27 cellular contexts compared by ENCODE assay signal in the genomic region with DNA sequence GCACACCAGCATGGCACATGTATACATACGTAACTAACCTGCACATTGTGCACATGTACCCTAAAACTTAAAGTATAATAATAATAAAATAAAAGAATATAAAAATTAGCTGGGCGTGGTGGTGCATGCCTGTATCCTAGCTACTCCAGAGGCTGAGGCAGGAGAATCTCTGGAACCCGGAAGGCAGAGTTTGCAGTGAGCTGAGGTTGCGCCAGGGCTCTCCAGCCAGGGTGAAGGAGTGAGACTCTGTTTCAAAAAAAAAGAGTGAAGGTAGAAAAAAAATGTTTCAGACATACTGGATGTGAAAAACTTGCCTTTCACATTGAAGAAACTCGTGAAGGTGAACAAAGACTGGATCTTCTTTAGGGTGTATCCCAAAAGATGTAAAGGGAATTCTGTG. TPM values are rescaled to one million over a fixed set of nuclear protein-coding genes. Genes with fewer than 3 reads are reported as not detected.
A peak's percentile ranks its signal among the peaks of the same experiment; 100 is the strongest.
DNase-seq lines count a peak whose midpoint lies in the region; ATAC-seq and TF ChIP-seq lines count a peak whose summit lies in the region.
"Had no signal": no experiment of that assay in that cellular context is flagged by ENCODE, and none has a peak within 500 bp of the region (broad histone marks: within the 10 kb centered on the region; RNA-seq: fewer than 3 reads in every experiment).

No MANE protein-coding gene starts in this region.

- no peaks in the 10 kb centered on the region for H3K9me3 ChIP-seq in CD8-positive, alpha-beta memory T cell (ENCODE audit: low read length)
- peaks cover 9% of the 10 kb centered on the region for H3K9me3 ChIP-seq in osteoblast (ENCODE audit: low read depth, low read length)
- H3K9me3 ChIP-seq: SJSA1 had no signal

- no peaks in the 10 kb centered on the region for H3K27me3 ChIP-seq in CD8-positive, alpha-beta memory T cell (ENCODE audit: insufficient read depth, low read length, poor library complexity, severe bottlenecking)
- H3K27me3 ChIP-seq in osteoblast (ENCODE audit: insufficient read depth, low read length), result no peaks in the 10 kb centered on the region
- H3K27me3 ChIP-seq: right atrium auricular region, SJSA1, spleen had no signal

- no peak overlapping the region for H3K4me2 ChIP-seq in osteoblast (ENCODE audit: insufficient read depth, low read length)

- no peaks in the 10 kb centered on the region for H3K27me3 Mint-ChIP-seq in activated T-cell treated with anti-CD3 and anti-CD28 coated beads, Interleukin-2, amount 50 U/mL, for 24 hours
- H3K27me3 Mint-ChIP-seq in CD8-positive, alpha-beta memory T cell, result no peaks in the 10 kb centered on the region
- H3K27me3 Mint-ChIP-seq in activated naive CD8-positive, alpha-beta T cell treated with anti-CD3 and anti-CD28 coated beads, Interleukin-2, amount 50 U/mL, for 24 hours, result no peaks in the 10 kb centered on the region
- H3K27me3 Mint-ChIP-seq: B cell had no signal

- H3K27ac ChIP-seq in CD8-positive, alpha-beta memory T cell (ENCODE audit: low read depth, low read length), result no peak overlapping the region
- no peak overlapping the region for H3K27ac ChIP-seq in osteoblast (ENCODE audit: low read depth, low read length)
- H3K27ac ChIP-seq: epithelial cell of prostate, GM23248, parathyroid adenoma, right atrium auricular region, SJSA1, spleen had no signal

- no peak overlapping the region for H3K4me3 ChIP-seq in CD8-positive, alpha-beta memory T cell (ENCODE audit: low read length)
- H3K4me3 ChIP-seq in osteoblast (ENCODE audit: insufficient read depth, low read length), result no peak overlapping the region
- H3K4me3 ChIP-seq: GM23248, right atrium auricular region, SJSA1, spleen had no signal

- POLR2A ChIA-PET in CD8-positive, alpha-beta memory T cell (lab: Charles Lee), result interaction anchor here (0.6 kb wide), 1 partner anchor 20 kb away, joined by 6 read pairs; no protein-coding TSS in a partner anchor

- peak; percentile 3 for DNase-seq in activated T-cell treated with anti-CD3 and anti-CD28 coated beads, Interleukin-2, amount 50 U/mL, for 24 hours
- no peak for DNase-seq in activated T-cell treated with anti-CD3 and anti-CD28 coated beads, Interleukin-2, amount 50 U/mL, for 1 hour
- DNase-seq in CD8-positive, alpha-beta memory T cell, result no peak
- no peak for DNase-seq in activated naive CD8-positive, alpha-beta T cell treated with anti-CD3 and anti-CD28 coated beads, Interleukin-2, amount 50 U/mL, for 24 hours
- DNase-seq in osteoblast (ENCODE audit: insufficient read length, low spot score, missing footprints), result peak; percentile 3
- no peak for DNase-seq in HK-2 (ENCODE audit: unreplicated experiment)
- no peak for DNase-seq in mucosa of gallbladder (ENCODE audit: low spot score)
- DNase-seq: activated gamma-delta T cell treated with Interleukin-2 at 50 U/mL for 16 hours; amygdala; effector CD4-positive, alpha-beta T cell; GM23248; midbrain; NCI-H1105 treated with DMSO at 0.1 percent for 48 hours; NCI-H2029; NCI-H226; NCI-H748 treated with DMSO at 0.1 percent for 48 hours; spleen; substantia nigra had no signal

- no peak for TF ChIP-seq CTCF in osteoblast (IDR thresholded peaks at IDR 0.05; ENCODE audit: extremely low read depth, low read depth, low read length)

- H3K27ac Mint-ChIP-seq in activated T-cell treated with anti-CD3 and anti-CD28 coated beads, Interleukin-2, amount 50 U/mL, for 24 hours, result peak overlapping the region; percentile 68
- H3K27ac Mint-ChIP-seq in CD8-positive, alpha-beta memory T cell, result peak overlapping the region in 5 of 8 donors; percentile 23 to 81 (median 54)
- H3K27ac Mint-ChIP-seq in activated naive CD8-positive, alpha-beta T cell treated with anti-CD3 and anti-CD28 coated beads, Interleukin-2, amount 50 U/mL, for 24 hours, result peak overlapping the region; percentile 50
- H3K27ac Mint-ChIP-seq: B cell had no signal

- H3K4me1 ChIP-seq in CD8-positive, alpha-beta memory T cell (ENCODE audit: insufficient read depth, low read length), result peaks cover 53% of the 10 kb centered on the region
- H3K4me1 ChIP-seq in osteoblast (ENCODE audit: insufficient read depth, low read length), result peaks cover 10% of the 10 kb centered on the region

- no peak overlapping the region for H2AFZ ChIP-seq in osteoblast (ENCODE audit: low read length)
- H2AFZ ChIP-seq: GM23248, parathyroid adenoma had no signal

- H3K36me3 ChIP-seq in CD8-positive, alpha-beta memory T cell (ENCODE audit: insufficient read depth, low read length), result no peaks in the 10 kb centered on the region
- no peaks in the 10 kb centered on the region for H3K36me3 ChIP-seq in osteoblast (ENCODE audit: insufficient read depth, low read length)

- peaks cover 13% of the 10 kb centered on the region for H4K20me1 ChIP-seq in osteoblast (ENCODE audit: insufficient read depth, low read length)

- no peak for ATAC-seq in activated naive CD8-positive, alpha-beta T cell treated with anti-CD3 and anti-CD28 coated beads, Interleukin-2, amount 50 U/mL, for 24 hours
- ATAC-seq in activated CD4-positive, CD25-positive, alpha-beta regulatory T cell treated with anti-CD3 and anti-CD28 coated beads, Interleukin-2, amount 50 U/mL, for 24 hours, result no peak

- peaks cover 75% of the 10 kb centered on the region for H3K4me1 Mint-ChIP-seq in activated T-cell treated with anti-CD3 and anti-CD28 coated beads, Interleukin-2, amount 50 U/mL, for 24 hours (ENCODE audit: low read depth)
- H3K4me1 Mint-ChIP-seq in CD8-positive, alpha-beta memory T cell, result peaks cover 67 to 83% (median 83%) of the 10 kb centered on the region in 3 donors
- H3K4me1 Mint-ChIP-seq in activated naive CD8-positive, alpha-beta T cell treated with anti-CD3 and anti-CD28 coated beads, Interleukin-2, amount 50 U/mL, for 24 hours, result peaks cover 84% of the 10 kb centered on the region

- no peak overlapping the region for H3K4me3 Mint-ChIP-seq in activated T-cell treated with anti-CD3 and anti-CD28 coated beads, Interleukin-2, amount 50 U/mL, for 24 hours
- H3K4me3 Mint-ChIP-seq in CD8-positive, alpha-beta memory T cell, result peak overlapping the region in 3 of 7 donors; percentile 2 to 41 (median 12)
- no peak overlapping the region for H3K4me3 Mint-ChIP-seq in activated naive CD8-positive, alpha-beta T cell treated with anti-CD3 and anti-CD28 coated beads, Interleukin-2, amount 50 U/mL, for 24 hours
- H3K4me3 Mint-ChIP-seq: B cell had no signal

- peaks cover 55% of the 10 kb centered on the region for H3K36me3 Mint-ChIP-seq in activated T-cell treated with anti-CD3 and anti-CD28 coated beads, Interleukin-2, amount 50 U/mL, for 24 hours (ENCODE audit: low read depth)
- H3K36me3 Mint-ChIP-seq in CD8-positive, alpha-beta memory T cell, result peaks cover 14 to 50% (median 20%) of the 10 kb centered on the region in 3 donors
- H3K36me3 Mint-ChIP-seq in activated naive CD8-positive, alpha-beta T cell treated with anti-CD3 and anti-CD28 coated beads, Interleukin-2, amount 50 U/mL, for 24 hours (ENCODE audit: low read depth), result peaks cover 38% of the 10 kb centered on the region

- no peaks in the 10 kb centered on the region for H3K9me3 Mint-ChIP-seq in activated T-cell treated with anti-CD3 and anti-CD28 coated beads, Interleukin-2, amount 50 U/mL, for 24 hours
- no peaks in the 10 kb centered on the region for H3K9me3 Mint-ChIP-seq in CD8-positive, alpha-beta memory T cell
- peaks cover 6% of the 10 kb centered on the region for H3K9me3 Mint-ChIP-seq in activated naive CD8-positive, alpha-beta T cell treated with anti-CD3 and anti-CD28 coated beads, Interleukin-2, amount 50 U/mL, for 24 hours

- H3K79me2 ChIP-seq in osteoblast (ENCODE audit: insufficient read depth, low read length), result peaks cover 53% of the 10 kb centered on the region

- CTCF ChIA-PET in CD8-positive, alpha-beta memory T cell (lab: Charles Lee), result interaction anchor here (2.0 kb wide), 1 partner anchor 24 kb away, joined by 10 read pairs; no protein-coding TSS in a partner anchor

RNA-seq across cellular contexts. Expression of a gene that starts 26.7 kb away (rescaled TPM):
- total RNA-seq in CD8-positive, alpha-beta memory T cell, result 10 to 100 TPM; 46.1 to 46.8 TPM
- 220 TPM for polyA plus RNA-seq in CD8-positive, alpha-beta memory T cell
- total RNA-seq in osteoblast (19.2 and 23.9 TPM in 2 replicates), mucosa of gallbladder (124 TPM)

RNA-seq across cellular contexts. Expression of a gene that starts 56.9 kb away (rescaled TPM):
- total RNA-seq in CD8-positive, alpha-beta memory T cell, result under 1 TPM; 0.11 to 0.13 TPM
- not detected for polyA plus RNA-seq in CD8-positive, alpha-beta memory T cell
- total RNA-seq in osteoblast (under 0.01 TPM in 1 of 2 replicates, not detected in the other), mucosa of gallbladder (not detected)
- total RNA-seq: GM23248, MCF 10A, ureter had no signal
- polyA plus RNA-seq: GM23248, liver had no signal

Comparison
In these comparisons a context has a peak if more than half of its experiments do, and no peak if none do; other contexts are left out.
1. DNase-seq: peak in activated T-cell treated with anti-CD3 and anti-CD28 coated beads, Interleukin-2, amount 50 U/mL, for 24 hours (single experiment) and osteoblast (single experiment); none in activated T-cell treated with anti-CD3 and anti-CD28 coated beads, Interleukin-2, amount 50 U/mL, for 1 hour (single experiment), CD8-positive, alpha-beta memory T cell (0 of 5), activated naive CD8-positive, alpha-beta T cell treated with anti-CD3 and anti-CD28 coated beads, Interleukin-2, amount 50 U/mL, for 24 hours (single experiment), HK-2 (single experiment) and mucosa of gallbladder (single experiment).
2. Peak in every context shown above with its lines, with median percentiles within 50 percentile points of each other: H3K27ac Mint-ChIP-seq.